Comparison of ENCODE assay signal across 8 cellular contexts in genomic region chr10:97445722-97446639, GRCh38. TPM values are rescaled to one million over a fixed set of nuclear protein-coding genes. Genes with fewer than 3 reads are reported as not detected.
DNase-seq lines count a peak whose midpoint lies in the region; ATAC-seq, FAIRE-seq and TF ChIP-seq lines count a peak whose summit lies in the region.

EXOSC1 (minus strand) TSS chr10:97446006; CDS start chr10:97445985, 21 bp downstream.
ZDHHC16 (plus strand) TSS chr10:97446175; CDS start chr10:97451676, 5,501 bp downstream.

- ATAC-seq in GM18520 (IDR thresholded peaks at IDR 0.05; ENCODE audit: unreplicated experiment) (peak; percentile 96), HG03064 (IDR thresholded peaks at IDR 0.05; ENCODE audit: low read depth, unreplicated experiment) (peak; percentile 96), body of pancreas (peak; percentile 99)

- TF ChIP-seq CTCF in body of pancreas (IDR thresholded peaks at IDR 0.05) (peak in 1 of 7 experiments; percentile 20), sigmoid colon (IDR thresholded peaks at IDR 0.05) (no peak)

- H3K4me1 ChIP-seq in body of pancreas (peaks cover 34% of the 10 kb centered on the region), sigmoid colon (peaks cover 0 to 35% (median 31%) of the 10 kb centered on the region in 4 donors)

- H3K27ac ChIP-seq in body of pancreas: peak within 1 kb of the TSS in 3 of 4 donors; percentile 45 to 75 (median 63)
- H3K27ac ChIP-seq in sigmoid colon: peak within 1 kb of the TSS; percentile 77 to 83 (median 81)

- WGBS in body of pancreas, 2 donors: 0% methylated on average over 14 to 66 of the region's 66 CpGs
- WGBS in sigmoid colon, 2 donors: 0% methylated on average over 66 of the region's 66 CpGs

- no peaks in the 10 kb centered on the region for H3K27me3 ChIP-seq in body of pancreas
- H3K27me3 ChIP-seq in sigmoid colon: no peaks in the 10 kb centered on the region

- H3K36me3 ChIP-seq in body of pancreas (replicated peaks in 1 of 2; ENCODE audit: insufficient read depth in 1 of 2, low read depth in 2 of 2) (peaks cover 2 to 4% of the 10 kb centered on the region in 2 donors), sigmoid colon (peaks cover 0 to 18% (median 1%) of the 10 kb centered on the region in 4 donors)

- intact Hi-C loops in body of pancreas (cut with DNase I): loop anchor here (5.0 kb wide), 1 partner anchor 51 kb away; the partner anchor contains the start of genes MMS19 and UBTD1
- intact Hi-C loops in sigmoid colon (cut with DNase I): loop anchor here (1.0 to 5.0 kb wide), 3 partner anchors 17 to 51 kb away; partner anchors contain the start of genes MMS19, RRP12 and UBTD1

- TF ChIP-seq POLR2A in body of pancreas (IDR thresholded peaks at IDR 0.05): peak in 2 of 3 donors; percentile 60 to 76
- TF ChIP-seq POLR2A in sigmoid colon (IDR thresholded peaks at IDR 0.05): peak in 1 of 2 donors; percentile 39

- no peak for TF ChIP-seq EP300 in sigmoid colon (IDR thresholded peaks at IDR 0.05)

- no peaks in the 10 kb centered on the region for H3K9me3 ChIP-seq in body of pancreas
- H3K9me3 ChIP-seq in sigmoid colon: no peaks in the 10 kb centered on the region

- peak; percentile 94 for DNase-seq in 8988T
- peak; percentile 87 for DNase-seq in NCI-H2107 treated with DMSO at 0.1 percent for 48 hours (lab: John Stamatoyannopoulos, UW; ENCODE audit: unreplicated experiment)
- DNase-seq in body of pancreas: peak; percentile 87 to 93 (median 90)
- peak; percentile 93 for DNase-seq in iPS DF 4.7 (ENCODE audit: extremely low read depth, low spot score)
- peak; percentile 94 for DNase-seq in sigmoid colon

- H3K4me3 ChIP-seq in body of pancreas (peak within 1 kb of the TSS; percentile 89 to 93), sigmoid colon (peak within 1 kb of the TSS; percentile 69 to 89 (median 77))

- peak; percentile 81 for FAIRE-seq in TTC549 (lab: Jason Lieb, UNC)

RNA-seq across cellular contexts. Expression of gene EXOSC1, which starts in this region (rescaled TPM):
- 10 to 100 TPM; 20.8 to 33.2 TPM for total RNA-seq in body of pancreas
- 10 to 100 TPM; 29.1 to 40.0 (median 38.7) TPM for total RNA-seq in sigmoid colon
- 10 to 100 TPM; 35.4 to 42.6 (median 36.8) TPM for polyA plus RNA-seq in sigmoid colon

RNA-seq across cellular contexts. Expression of gene ZDHHC16, which starts in this region (rescaled TPM):
- total RNA-seq in body of pancreas: 10 to 100 TPM; 17.5 to 18.2 TPM
- total RNA-seq in sigmoid colon: 10 to 100 TPM; 15.7 to 36.3 (median 24.0) TPM
- polyA plus RNA-seq in sigmoid colon: 10 to 100 TPM; 16.8 to 35.1 (median 21.5) TPM

Comparison
In these comparisons a context has a peak if more than half of its experiments do, and no peak if none do; other contexts are left out.
1. Peak in every context shown above with its lines: DNase-seq, ATAC-seq, H3K4me3 ChIP-seq and H3K27ac ChIP-seq.